In the genomic region with DNA sequence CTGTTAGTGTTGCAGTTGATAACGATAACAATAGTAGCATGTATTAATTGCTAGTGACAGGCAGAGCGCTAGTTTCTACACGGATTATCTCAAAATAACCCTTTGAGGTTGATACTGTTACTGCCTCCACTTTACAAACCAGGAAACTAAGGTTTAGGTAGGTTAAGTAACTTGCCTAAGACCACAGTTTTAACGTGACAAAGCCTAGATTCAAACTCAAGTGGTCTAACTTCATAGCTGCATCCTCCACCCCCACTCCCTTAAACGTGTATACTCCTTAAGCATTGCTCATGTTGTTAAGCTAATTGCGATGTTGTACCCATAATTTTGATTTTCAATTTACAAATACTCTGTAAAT, we compare ENCODE assay signal across 9 cellular contexts. TPM values are rescaled to one million over a fixed set of nuclear protein-coding genes. Genes with fewer than 3 reads are reported as not detected.
DNase-seq lines count a peak whose midpoint lies in the region; ATAC-seq, FAIRE-seq and TF ChIP-seq lines count a peak whose summit lies in the region.
"Had no signal": no experiment of that assay in that cellular context is flagged by ENCODE, and none has a peak within 500 bp of the region (broad histone marks: within the 10 kb centered on the region; RNA-seq: fewer than 3 reads in every experiment).

No MANE protein-coding gene starts in this region.

- intact Hi-C loops in left ventricle myocardium superior (cut with micrococcal nuclease) (no loop called here), right cardiac atrium (cut with DNase I) (no loop called here), thyroid gland (cut with DNase I) (loop anchor here (10.0 kb wide), 2 partner anchors 85 to 145 kb away; a partner anchor contains a TSS)

- TF ChIP-seq CTCF in right atrium auricular region (IDR thresholded peaks at IDR 0.05) (no peak), thyroid gland (IDR thresholded peaks at IDR 0.05) (no peak)

- peak overlapping the region; percentile 97 for H3K4me3 Mint-ChIP-seq in T-helper 1 cell treated with Interleukin-12 subunit alpha and Interleukin-12 subunit beta and Interleukin-4 antibody, amounts not matched to agents 30 μg/mL and 1 μg/mL, for 36 hours

- TF ChIP-seq POLR2A in GM12892 (IDR thresholded peaks at IDR 0.05; ENCODE audit: low read depth, low read length) (no peak), thyroid gland (IDR thresholded peaks at IDR 0.05) (no peak)

- H3K27me3 ChIP-seq in right atrium auricular region (no peaks in the 10 kb centered on the region), right cardiac atrium (ENCODE audit: control insufficient read depth, insufficient read depth) (no peaks in the 10 kb centered on the region), subcutaneous abdominal adipose tissue (ENCODE audit: control insufficient read depth in 5 of 5, insufficient read depth in 4 of 5, low read length in 5 of 5) (no peaks in the 10 kb centered on the region), thyroid gland (no peaks in the 10 kb centered on the region)

- H3K4me3 ChIP-seq in right atrium auricular region (peak overlapping the region; percentile 69 to 77), right cardiac atrium (ENCODE audit: low read length) (peak overlapping the region; percentile 88), subcutaneous abdominal adipose tissue (ENCODE audit: low read depth in 1 of 5, low read length in 5 of 5) (peak overlapping the region; percentile 60 to 98 (median 82)), thyroid gland (replicated peaks in 1 of 3) (peak overlapping the region in 1 of 3 donors; percentile 95)

- 23% methylated on average over 6 of the region's 6 CpGs for WGBS in right cardiac atrium
- WGBS in thyroid gland, 2 donors = 34 to 43% methylated on average over 6 of the region's 6 CpGs

- peaks cover 0 to 14% of the 10 kb centered on the region in 2 donors for H3K4me1 ChIP-seq in right atrium auricular region
- peaks cover 3% of the 10 kb centered on the region for H3K4me1 ChIP-seq in right cardiac atrium (ENCODE audit: control insufficient read depth, insufficient read depth, low read length)
- peaks cover 0 to 20% (median 17%) of the 10 kb centered on the region in 5 donors for H3K4me1 ChIP-seq in subcutaneous abdominal adipose tissue (ENCODE audit: control insufficient read depth in 5 of 5, insufficient read depth in 5 of 5, low read length in 5 of 5)
- H3K4me1 ChIP-seq in thyroid gland = peaks cover 0 to 6% of the 10 kb centered on the region in 2 donors

- H3K4me1 Mint-ChIP-seq in T-helper 1 cell treated with Interleukin-12 subunit alpha and Interleukin-12 subunit beta and Interleukin-4 antibody, amounts not matched to agents 30 μg/mL and 1 μg/mL, for 36 hours (ENCODE audit: low read depth) = peaks cover 20% of the 10 kb centered on the region

- FAIRE-seq in GM12892 (lab: Jason Lieb, UNC) = no peak
- FAIRE-seq: islet of Langerhans had no signal

- H3K9ac ChIP-seq in subcutaneous abdominal adipose tissue (ENCODE audit: low read length in 5 of 5) = peak overlapping the region; percentile 59 to 92 (median 82)

- no peak for ATAC-seq in left ventricle myocardium superior
- ATAC-seq in right cardiac atrium = no peak

- H3K9me3 ChIP-seq in right atrium auricular region = no peaks in the 10 kb centered on the region
- no peaks in the 10 kb centered on the region for H3K9me3 ChIP-seq in right cardiac atrium (ENCODE audit: control insufficient read depth, low read length)
- H3K9me3 ChIP-seq in subcutaneous abdominal adipose tissue (ENCODE audit: control insufficient read depth in 5 of 5, low read length in 5 of 5) = no peaks in the 10 kb centered on the region
- no peaks in the 10 kb centered on the region for H3K9me3 ChIP-seq in thyroid gland

- H3K27ac ChIP-seq in right atrium auricular region (peak overlapping the region; percentile 88 to 97), right cardiac atrium (ENCODE audit: low read length) (no peak overlapping the region), subcutaneous abdominal adipose tissue (ENCODE audit: low read depth, low read length) (peak overlapping the region; percentile 77), thyroid gland (peak overlapping the region in 1 of 3 donors; percentile 97)

- H3K27me3 Mint-ChIP-seq in T-helper 1 cell treated with Interleukin-12 subunit alpha and Interleukin-12 subunit beta and Interleukin-4 antibody, amounts not matched to agents 30 μg/mL and 1 μg/mL, for 36 hours (ENCODE audit: low read depth) = no peaks in the 10 kb centered on the region

- H3K27ac Mint-ChIP-seq in T-helper 1 cell treated with Interleukin-12 subunit alpha and Interleukin-12 subunit beta and Interleukin-4 antibody, amounts not matched to agents 30 μg/mL and 1 μg/mL, for 36 hours = peak overlapping the region; percentile 99

- DNase-seq in right atrium auricular region (ENCODE audit: low spot score) (no peak), left ventricle myocardium superior (no peak), right cardiac atrium (no peak), GM12892 (ENCODE audit: insufficient read length) (no peak), NCI-H1092 (lab: John Stamatoyannopoulos, UW) (no peak), thyroid gland (no peak)

- H3K36me3 ChIP-seq in right atrium auricular region (no peaks in the 10 kb centered on the region), subcutaneous abdominal adipose tissue (ENCODE audit: control insufficient read depth in 5 of 5, insufficient read depth in 5 of 5, low read length in 5 of 5) (no peaks in the 10 kb centered on the region), thyroid gland (no peaks in the 10 kb centered on the region)

- H3K9me3 Mint-ChIP-seq in T-helper 1 cell treated with Interleukin-12 subunit alpha and Interleukin-12 subunit beta and Interleukin-4 antibody, amounts not matched to agents 30 μg/mL and 1 μg/mL, for 36 hours = no peaks in the 10 kb centered on the region

- H3K36me3 Mint-ChIP-seq in T-helper 1 cell treated with Interleukin-12 subunit alpha and Interleukin-12 subunit beta and Interleukin-4 antibody, amounts not matched to agents 30 μg/mL and 1 μg/mL, for 36 hours (ENCODE audit: low read depth) = peaks cover 6% of the 10 kb centered on the region

RNA-seq across cellular contexts. Expression of a gene that starts 1.2 kb away (rescaled TPM):
- 100 to 1,000 TPM in 1 of 2 donors, 10 to 100 TPM in 1; 82.0 to 117 TPM for total RNA-seq in right atrium auricular region
- 119 TPM for total RNA-seq in left ventricle myocardium superior
- 100 to 1,000 TPM in 3 of 4 donors, 10 to 100 TPM in 1; 91.0 to 126 (median 118) TPM for total RNA-seq in right cardiac atrium
- 94.7 TPM for polyA plus RNA-seq in right cardiac atrium
- 83.7 TPM for polyA plus RNA-seq in GM12892 (2012; ENCODE audit: missing spikeins)
- total RNA-seq in thyroid gland = 10 to 100 TPM; 31.9 to 51.5 (median 46.4) TPM
